Comparison of ENCODE assay signal across 14 cellular contexts in genomic region chr4:152089564-152089963, GRCh38.
DNase-seq lines count a peak whose midpoint lies in the region; ATAC-seq and TF ChIP-seq lines count a peak whose summit lies in the region.
"Had no signal": no experiment of that assay in that cellular context is flagged by ENCODE, and none has a peak within 500 bp of the region (broad histone marks: within the 10 kb centered on the region; RNA-seq: fewer than 3 reads in every experiment).

No MANE protein-coding gene starts in this region.

- H2BK15ac ChIP-seq in mesenchymal stem cell (ENCODE audit: low read depth, poor library complexity, severe bottlenecking), result peak overlapping the region; percentile 49

- H2BK12ac ChIP-seq in mesenchymal stem cell (ENCODE audit: low read length in 2 of 2), result peak overlapping the region in 1 of 2 experiments; percentile 47

- H3K23ac ChIP-seq in mesenchymal stem cell (ENCODE audit: low read length in 2 of 2), result no peak overlapping the region

- no peaks in the 10 kb centered on the region for H3K9me3 ChIP-seq in CD8-positive, alpha-beta T cell (ENCODE audit: low read length)
- H3K9me3 ChIP-seq in Loucy (ENCODE audit: insufficient read depth, low read depth, low read length), result no peaks in the 10 kb centered on the region
- no peaks in the 10 kb centered on the region for H3K9me3 ChIP-seq in mesenchymal stem cell (ENCODE audit: control insufficient read depth, low read length)
- H3K9me3 ChIP-seq: BE2C had no signal

- TF ChIP-seq CTCF in CD8-positive, alpha-beta T cell (IDR thresholded peaks at IDR 0.05), result no peak
- TF ChIP-seq CTCF in Loucy (conservative IDR thresholded peaks at IDR 0.05; ENCODE audit: low read length), result no peak

- no peaks in the 10 kb centered on the region for H3K9me3 Mint-ChIP-seq in CD8-positive, alpha-beta T cell

- H3K4me1 ChIP-seq in CD8-positive, alpha-beta T cell (ENCODE audit: insufficient read depth, low read length), result peaks cover 41% of the 10 kb centered on the region
- H3K4me1 ChIP-seq in Loucy (ENCODE audit: insufficient read depth, low read length, poor library complexity, severe bottlenecking) (peaks cover 55% of the 10 kb centered on the region), mesenchymal stem cell (ENCODE audit: control insufficient read depth, insufficient read depth, low read depth, low read length) (peaks cover 1% of the 10 kb centered on the region)
- H3K4me1 ChIP-seq: BE2C had no signal

- H3K4me3 Mint-ChIP-seq in CD8-positive, alpha-beta T cell, result no peak overlapping the region

- no peaks in the 10 kb centered on the region for H4K20me1 ChIP-seq in Loucy (ENCODE audit: insufficient read depth, low read length, poor library complexity, severe bottlenecking)

- no peak for ATAC-seq in CD8-positive, alpha-beta T cell

- no peak overlapping the region for H3K27ac ChIP-seq in CD8-positive, alpha-beta T cell (ENCODE audit: low read depth, low read length)
- no peak overlapping the region for H3K27ac ChIP-seq in mesenchymal stem cell (ENCODE audit: low read length, poor library complexity, severe bottlenecking)
- H3K27ac ChIP-seq: SK-N-MC had no signal

- no peak overlapping the region for H3K4me2 ChIP-seq in Loucy (ENCODE audit: low read depth, low read length, poor library complexity, severe bottlenecking)
- H3K4me2 ChIP-seq in mesenchymal stem cell (ENCODE audit: low read length, poor library complexity, severe bottlenecking), result no peak overlapping the region

- no peak for DNase-seq in CD8-positive, alpha-beta T cell
- DNase-seq in cerebellar cortex (ENCODE audit: low spot score), result peak; percentile 46
- no peak for DNase-seq in mesenchymal stem cell
- DNase-seq in iPS-NIHi7 (ENCODE audit: extremely low spot score), result no peak
- no peak for DNase-seq in NCI-H345 (lab: John Stamatoyannopoulos, UW)
- no peak for DNase-seq in EL
- DNase-seq: BE2C, DMS153, HCEC 1CT, NCI-H1436 treated with DMSO at 0.1 percent for 48 hours, NCI-H2081, NCI-H526 treated with DMSO at 0.1 percent for 48 hours had no signal

- no peaks in the 10 kb centered on the region for H3K36me3 Mint-ChIP-seq in CD8-positive, alpha-beta T cell

- H4K8ac ChIP-seq in mesenchymal stem cell (ENCODE audit: low read length), result no peak overlapping the region

- H2AFZ ChIP-seq in Loucy (ENCODE audit: low read length) (peak overlapping the region; percentile 9; the same call in 1 of the 2 replicates), mesenchymal stem cell (ENCODE audit: low read depth, low read length) (no peak overlapping the region)

- peak overlapping the region; percentile 49 for H3K27ac Mint-ChIP-seq in CD8-positive, alpha-beta T cell

- 76% methylated on average over 2 of the region's 2 CpGs for WGBS in mesenchymal stem cell

- H3K79me1 ChIP-seq in mesenchymal stem cell (replicated peaks; ENCODE audit: low read length, poor library complexity, severe bottlenecking), result no peaks in the 10 kb centered on the region

- H3K4me1 Mint-ChIP-seq in CD8-positive, alpha-beta T cell (ENCODE audit: low read depth), result peaks cover 59% of the 10 kb centered on the region

- H3K14ac ChIP-seq in mesenchymal stem cell (ENCODE audit: low read length in 2 of 2), result no peak overlapping the region

- H3K27me3 Mint-ChIP-seq in CD8-positive, alpha-beta T cell (ENCODE audit: low read depth), result no peaks in the 10 kb centered on the region

- H3K9ac ChIP-seq in Loucy (ENCODE audit: low read depth, low read length, poor library complexity, severe bottlenecking) (peak overlapping the region; percentile 40), mesenchymal stem cell (ENCODE audit: low read length) (no peak overlapping the region)

- H3F3A ChIP-seq in Loucy (ENCODE audit: low read depth), result no peaks in the 10 kb centered on the region

- H2AK5ac ChIP-seq in mesenchymal stem cell (ENCODE audit: low read length, severe bottlenecking), result no peak overlapping the region

- H3K79me2 ChIP-seq in Loucy (ENCODE audit: insufficient read depth, low read length), result no peaks in the 10 kb centered on the region

- H3K9me2 ChIP-seq in Loucy (replicated peaks; ENCODE audit: low read depth, low read length), result no peaks in the 10 kb centered on the region

- POLR2A ChIA-PET in CD8-positive, alpha-beta T cell (lab: Charles Lee), result interaction anchor here (1.9 to 3.1 kb wide), 2 partner anchors 9 to 12 kb away, joined by 12 to 16 read pairs; no protein-coding TSS in a partner anchor

- no peak overlapping the region for H3K18ac ChIP-seq in mesenchymal stem cell (ENCODE audit: low read depth in 1 of 2, low read length in 2 of 2)

- H3K4me3 ChIP-seq in CD8-positive, alpha-beta T cell (ENCODE audit: low read depth, low read length), result no peak overlapping the region
- no peak overlapping the region for H3K4me3 ChIP-seq in Loucy (ENCODE audit: low read length, poor library complexity, severe bottlenecking)
- H3K4me3 ChIP-seq in mesenchymal stem cell (ENCODE audit: insufficient read depth in 1 of 2, low read depth in 1 of 2, low read length in 2 of 2), result no peak overlapping the region
- H3K4me3 ChIP-seq: SK-N-MC had no signal

- H2BK120ac ChIP-seq in mesenchymal stem cell (ENCODE audit: low read depth, low read length), result no peak overlapping the region

- CTCF ChIA-PET in CD8-positive, alpha-beta T cell (lab: Charles Lee), result interaction anchor here (1.6 kb wide), 1 partner anchor 25 kb away, joined by 6 read pairs; no protein-coding TSS in a partner anchor

- intact Hi-C loops in CD8-positive, alpha-beta T cell (cut with DNase I, micrococcal nuclease), result no loop called here

- no peaks in the 10 kb centered on the region for H3K27me3 ChIP-seq in CD8-positive, alpha-beta T cell (ENCODE audit: insufficient read depth, low read length)
- H3K27me3 ChIP-seq in Loucy (ENCODE audit: insufficient read depth, low read length, poor library complexity, severe bottlenecking), result no peaks in the 10 kb centered on the region
- H3K27me3 ChIP-seq in mesenchymal stem cell (ENCODE audit: control insufficient read depth in 1 of 2, insufficient read depth in 1 of 2, low read length in 2 of 2), result peaks cover 0 to 7% of the 10 kb centered on the region in 2 experiments
- H3K27me3 ChIP-seq: BE2C had no signal

- no peaks in the 10 kb centered on the region for H3K36me3 ChIP-seq in CD8-positive, alpha-beta T cell (ENCODE audit: insufficient read depth, low read length)
- H3K36me3 ChIP-seq in Loucy (ENCODE audit: insufficient read depth, low read length), result no peaks in the 10 kb centered on the region
- no peaks in the 10 kb centered on the region for H3K36me3 ChIP-seq in mesenchymal stem cell (ENCODE audit: control insufficient read depth in 1 of 2, insufficient read depth in 2 of 2, low read depth in 1 of 2, low read length in 2 of 2)
- H3K36me3 ChIP-seq: BE2C had no signal

- H4K91ac ChIP-seq in mesenchymal stem cell (ENCODE audit: low read length), result no peak overlapping the region

- H3K4ac ChIP-seq in mesenchymal stem cell (ENCODE audit: low read depth in 1 of 2, low read length in 2 of 2), result no peak overlapping the region

- no peak overlapping the region for H2BK5ac ChIP-seq in mesenchymal stem cell (ENCODE audit: low read depth, low read length, poor library complexity, severe bottlenecking)
